Comparison of ENCODE assay signal across 20 cellular contexts in genomic region chr10:68516766-68517165, GRCh38.
A peak's percentile ranks its signal among the peaks of the same experiment; 100 is the strongest.
DNase-seq lines count a peak whose midpoint lies in the region; TF ChIP-seq lines count a peak whose summit lies in the region.
"Had no signal": no experiment of that assay in that cellular context is flagged by ENCODE, and none has a peak within 500 bp of the region (broad histone marks: within the 10 kb centered on the region; RNA-seq: fewer than 3 reads in every experiment).

No MANE protein-coding gene starts in this region.

- TF ChIP-seq CTCF in AG04449 (IDR thresholded peaks at IDR 0.05; ENCODE audit: insufficient read depth, low read length, missing control alignments): no peak
- no peak for TF ChIP-seq CTCF in foreskin fibroblast (IDR thresholded peaks at IDR 0.05; ENCODE audit: low read depth, low read length)

- H3K4me3 ChIP-seq in AG04449 (ENCODE audit: low read depth, low read length) (no peak overlapping the region), foreskin fibroblast (ENCODE audit: low read depth in 1 of 2, low read length in 2 of 2) (no peak overlapping the region)
- H3K4me3 ChIP-seq: adrenal gland, coronary artery, MG63, psoas muscle had no signal

- CTCF ChIA-PET in AG04449 (lab: Yijun Ruan, JAX): no interaction called here

- DNase-seq in AG04449 (ENCODE audit: low read depth, low spot score): peak; percentile 37
- DNase-seq in EL: peak; percentile 62
- peak; percentile 37 for DNase-seq in amniotic epithelial cell (ENCODE audit: low read depth)
- DNase-seq in foreskin fibroblast: peak; percentile 76 to 86
- DNase-seq in NCI-H748 (lab: John Stamatoyannopoulos, UW; ENCODE audit: unreplicated experiment): no peak
- DNase-seq in epidermal melanocyte (ENCODE audit: insufficient read length, low spot score): no peak
- no peak for DNase-seq in stimulated activated naive CD4-positive, alpha-beta T cell (lab: John Stamatoyannopoulos, UW)
- no peak for DNase-seq in activated CD4-positive, alpha-beta T cell treated with anti-CD3 and anti-CD28 coated beads for 1 hour
- DNase-seq: activated CD4-positive, alpha-beta T cell treated with anti-CD3 and anti-CD28 coated beads for 48 hours; adrenal gland; DMS79; erythroblast; GOT3; left ventricle myocardium superior; MG63; NCI-H187; NCI-H446 treated with DMSO at 0.1 percent for 48 hours; psoas muscle; SHP77 had no signal

- POLR2A ChIA-PET in AG04449 (lab: Yijun Ruan, JAX): no interaction called here

Comparison
In these comparisons a context has a peak if more than half of its experiments do, and no peak if none do; other contexts are left out.
1. DNase-seq: peak in AG04449 (single experiment), EL (single experiment), amniotic epithelial cell (single experiment) and foreskin fibroblast (2 of 2); none in NCI-H748 (single experiment), epidermal melanocyte (single experiment), stimulated activated naive CD4-positive, alpha-beta T cell (0 of 6) and activated CD4-positive, alpha-beta T cell treated with anti-CD3 and anti-CD28 coated beads for 1 hour (single experiment).